23 cellular contexts compared by ENCODE assay signal in the genomic region with DNA sequence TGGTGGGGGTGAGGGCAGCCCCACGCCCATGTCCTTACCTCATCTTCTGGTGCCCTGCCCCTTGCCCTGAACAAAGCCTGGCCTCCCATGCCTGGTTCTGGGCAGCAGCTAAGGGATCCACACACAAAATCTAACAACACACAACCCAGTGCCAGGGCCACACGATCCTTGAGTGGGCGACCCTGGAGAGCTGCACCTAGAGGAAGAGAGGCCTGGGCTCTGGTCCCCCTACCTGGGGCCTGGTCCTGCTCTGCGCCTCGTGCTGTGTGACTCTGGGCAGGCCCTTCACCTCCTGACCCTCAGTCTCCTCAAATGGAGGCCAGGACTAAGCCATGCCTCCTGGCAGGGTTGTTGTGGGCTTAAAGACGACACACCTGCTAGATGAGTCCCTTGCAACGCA. TPM values are rescaled to one million over a fixed set of nuclear protein-coding genes. Genes with fewer than 3 reads are reported as not detected.
DNase-seq lines count a peak whose midpoint lies in the region; ATAC-seq, FAIRE-seq and TF ChIP-seq lines count a peak whose summit lies in the region.
"Had no signal": no experiment of that assay in that cellular context is flagged by ENCODE, and none has a peak within 500 bp of the region (broad histone marks: within the 10 kb centered on the region; RNA-seq: fewer than 3 reads in every experiment).

No MANE protein-coding gene starts in this region.

- CTCF ChIA-PET in Caco-2 (lab: Charles Lee) = no interaction called here

- H3K36me3 Mint-ChIP-seq in stimulated activated effector memory CD8-positive, alpha-beta T cell treated with anti-CD3 and anti-CD28 coated beads, Interleukin-12 subunit alpha, Interleukin-12 subunit beta, amount 100 ng/mL, for 72 hours = no peaks in the 10 kb centered on the region
- no peaks in the 10 kb centered on the region for H3K36me3 Mint-ChIP-seq in Caco-2 (ENCODE audit: insufficient read depth, unreplicated experiment)
- H3K36me3 Mint-ChIP-seq: CD14-positive monocyte; CD4-positive, alpha-beta memory T cell had no signal

- H3K9me3 Mint-ChIP-seq in stimulated activated effector memory CD8-positive, alpha-beta T cell treated with anti-CD3 and anti-CD28 coated beads, Interleukin-12 subunit alpha, Interleukin-12 subunit beta, amount 100 ng/mL, for 72 hours = no peaks in the 10 kb centered on the region
- no peaks in the 10 kb centered on the region for H3K9me3 Mint-ChIP-seq in Caco-2 (ENCODE audit: unreplicated experiment)

- H3K4me1 Mint-ChIP-seq in stimulated activated effector memory CD8-positive, alpha-beta T cell treated with anti-CD3 and anti-CD28 coated beads, Interleukin-12 subunit alpha, Interleukin-12 subunit beta, amount 100 ng/mL, for 72 hours = no peaks in the 10 kb centered on the region
- H3K4me1 Mint-ChIP-seq in Caco-2 (ENCODE audit: low read depth, unreplicated experiment) = peaks cover 6% of the 10 kb centered on the region
- H3K4me1 Mint-ChIP-seq: CD14-positive monocyte; CD4-positive, alpha-beta memory T cell had no signal

- intact Hi-C loops in Caco-2 (cut with micrococcal nuclease; ENCODE audit: unreplicated experiment) = no loop called here

- H3K4me3 ChIP-seq in Caco-2 (ENCODE audit: low read depth, low read length) = no peak overlapping the region
- H3K4me3 ChIP-seq: BLaER1, GM23248, HAP-1 had no signal

- peak; percentile 69 for FAIRE-seq in urothelium cell line (lab: Jason Lieb, UNC)
- FAIRE-seq: A204.1, GM12891, GM18507 had no signal

- no TSS peak for BruUV-seq in Caco-2 (replicated peaks; lab: Mats Ljungman, UMichigan)

- H3K36me3 ChIP-seq in Caco-2 (ENCODE audit: control insufficient read depth, insufficient read depth, low read length) = no peaks in the 10 kb centered on the region
- H3K36me3 ChIP-seq: BLaER1, HAP-1 had no signal

- H3K9me3 ChIP-seq in Caco-2 = no peaks in the 10 kb centered on the region
- H3K9me3 ChIP-seq: BLaER1, HAP-1 had no signal

- no peak overlapping the region for H3K4me3 Mint-ChIP-seq in stimulated activated effector memory CD8-positive, alpha-beta T cell treated with anti-CD3 and anti-CD28 coated beads, Interleukin-12 subunit alpha, Interleukin-12 subunit beta, amount 100 ng/mL, for 72 hours
- H3K4me3 Mint-ChIP-seq in Caco-2 (ENCODE audit: unreplicated experiment) = no peak overlapping the region
- H3K4me3 Mint-ChIP-seq: CD14-positive monocyte; CD4-positive, alpha-beta memory T cell had no signal

- POLR2A ChIA-PET in Caco-2 (lab: Charles Lee) = no interaction called here

- H3K27me3 Mint-ChIP-seq in Caco-2 (ENCODE audit: insufficient read depth, unreplicated experiment) = peaks cover 10% of the 10 kb centered on the region

- H3K27ac Mint-ChIP-seq in stimulated activated effector memory CD8-positive, alpha-beta T cell treated with anti-CD3 and anti-CD28 coated beads, Interleukin-12 subunit alpha, Interleukin-12 subunit beta, amount 100 ng/mL, for 72 hours = no peak overlapping the region
- H3K27ac Mint-ChIP-seq in Caco-2 (ENCODE audit: unreplicated experiment) = no peak overlapping the region
- H3K27ac Mint-ChIP-seq: CD4-positive, alpha-beta memory T cell had no signal

- in situ Hi-C loops in GM13976 (cut with MboI; ENCODE audit: low sequenced_read_pairs, unreplicated experiment) = no loop called here

- H3K4me1 ChIP-seq in Caco-2 = no peaks in the 10 kb centered on the region
- H3K4me1 ChIP-seq: HAP-1 had no signal

- peak; percentile 15 for DNase-seq in GM13976 (ENCODE audit: low spot score)
- DNase-seq in iPS-NIHi7 (ENCODE audit: extremely low spot score) = peak; percentile 4
- DNase-seq in stimulated activated effector memory CD8-positive, alpha-beta T cell treated with anti-CD3 and anti-CD28 coated beads, Interleukin-12 subunit alpha, Interleukin-12 subunit beta, amount 100 ng/mL, for 72 hours (ENCODE audit: low spot score in 2 of 2) = no peak
- DNase-seq in urothelium cell line (ENCODE audit: low spot score) = no peak
- no peak for DNase-seq in AML-193 (lab: John Stamatoyannopoulos, UW)
- no peak for DNase-seq in Caco-2
- DNase-seq in AG08395 (ENCODE audit: low spot score) = no peak
- DNase-seq: ACHN; Calu3; CD4-positive, alpha-beta memory T cell; DMS53; DND-41; EL; GM23248 had no signal

- ATAC-seq in stimulated activated effector memory CD8-positive, alpha-beta T cell treated with anti-CD3 and anti-CD28 coated beads, Interleukin-12 subunit alpha, Interleukin-12 subunit beta, amount 100 ng/mL, for 72 hours = peak; percentile 33

- H3K27me3 ChIP-seq in Caco-2 (replicated peaks; ENCODE audit: control insufficient read depth, insufficient read depth, low read length) = no peaks in the 10 kb centered on the region
- H3K27me3 ChIP-seq: BLaER1 had no signal

- no peak for TF ChIP-seq CTCF in GM13976 (IDR thresholded peaks at IDR 0.05; ENCODE audit: borderline replicate concordance, control extremely low read depth, extremely low read depth, insufficient read depth, missing control alignments)
- TF ChIP-seq CTCF in Caco-2 (IDR thresholded peaks at IDR 0.05; ENCODE audit: insufficient read depth in 1 of 2, low read depth in 1 of 2, low read length in 1 of 2, severe bottlenecking in 1 of 2, unreplicated experiment in 1 of 2) = no peak

RNA-seq across cellular contexts. Expression of a gene that starts 20.0 kb away (rescaled TPM):
- total RNA-seq in Caco-2 (2022) = not detected in 2 replicates
- total RNA-seq: Calu3; CD4-positive, alpha-beta memory T cell; G401; GM23248; H4; HT-29 had no signal

RNA-seq across cellular contexts. Expression of a gene that starts 54.7 kb away (rescaled TPM):
- 17.0 and 25.3 TPM in 2 replicates for total RNA-seq in Caco-2 (2022)
- total RNA-seq: GM23248 had no signal

Comparison
In these comparisons a context has a peak if more than half of its experiments do, and no peak if none do; other contexts are left out.
1. DNase-seq: peak in GM13976 (single experiment) and iPS-NIHi7 (single experiment); none in stimulated activated effector memory CD8-positive, alpha-beta T cell treated with anti-CD3 and anti-CD28 coated beads, Interleukin-12 subunit alpha, Interleukin-12 subunit beta, amount 100 ng/mL, for 72 hours (0 of 2), urothelium cell line (single experiment), AML-193 (0 of 2), Caco-2 (0 of 2) and AG08395 (single experiment).